8 cellular contexts compared by ENCODE assay signal in the genomic region with DNA sequence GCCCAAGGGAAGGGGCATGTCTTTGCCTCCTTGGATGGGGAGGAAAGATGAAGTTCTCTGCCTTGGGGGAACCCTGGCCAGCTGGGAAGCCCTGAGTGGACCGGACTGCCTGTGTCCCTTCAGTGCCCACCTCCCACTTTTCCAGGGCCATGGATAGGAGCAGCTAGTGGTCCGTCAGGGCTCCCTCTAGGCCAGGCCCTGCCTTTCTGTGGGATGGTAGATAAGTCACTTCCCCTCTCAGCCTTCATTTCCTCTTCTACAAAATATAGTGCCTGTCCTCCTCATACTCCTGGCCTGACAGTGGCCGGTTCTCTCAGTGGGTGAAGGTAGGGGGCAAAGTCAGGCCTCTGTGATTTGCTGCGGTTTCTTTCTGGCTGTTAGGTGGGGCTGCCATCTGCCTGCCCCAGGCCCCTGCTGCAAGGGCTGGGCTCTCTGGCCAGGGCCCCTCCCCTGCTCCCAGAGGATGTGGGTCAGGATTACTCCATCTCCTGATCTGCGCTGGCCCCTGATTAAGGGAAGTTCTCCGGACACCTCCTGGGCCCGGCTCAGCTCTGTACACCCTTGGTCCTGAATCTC. TPM values are rescaled to one million over a fixed set of nuclear protein-coding genes. Genes with fewer than 3 reads are reported as not detected.
DNase-seq lines count a peak whose midpoint lies in the region; TF ChIP-seq lines count a peak whose summit lies in the region.

No MANE protein-coding gene starts in this region.

- H3K9me3 ChIP-seq in NT2/D1 (ENCODE audit: insufficient read depth, low read length) (no peaks in the 10 kb centered on the region), breast epithelium (no peaks in the 10 kb centered on the region), transverse colon (no peaks in the 10 kb centered on the region)

- peak; percentile 24 for DNase-seq in GDM1 (lab: John Stamatoyannopoulos, UW)
- no peak for DNase-seq in NT2/D1 (ENCODE audit: low read depth, low spot score)
- DNase-seq in breast epithelium (ENCODE audit: low spot score in 2 of 2): peak in 1 of 2 donors; percentile 28
- peak; percentile 73 to 95 for DNase-seq in lower leg skin (ENCODE audit: low spot score in 2 of 2)
- peak; percentile 53 for DNase-seq in transverse colon
- DNase-seq in NCI-H2196 (lab: John Stamatoyannopoulos, UW; ENCODE audit: unreplicated experiment): no peak
- no peak for DNase-seq in DMS153 (lab: John Stamatoyannopoulos, UW)
- DNase-seq in NCI-H2227 treated with DMSO at 0.1 percent for 48 hours (lab: John Stamatoyannopoulos, UW): no peak

- H3K36me3 ChIP-seq in NT2/D1 (ENCODE audit: insufficient read depth, insufficient read length, low read length) (peaks cover 38% of the 10 kb centered on the region), breast epithelium (no peaks in the 10 kb centered on the region), transverse colon (no peaks in the 10 kb centered on the region)

- no peak for TF ChIP-seq EP300 in transverse colon (IDR thresholded peaks at IDR 0.05; ENCODE audit: low read depth)

- peak overlapping the region; percentile 94 for H3K9ac ChIP-seq in NT2/D1 (ENCODE audit: insufficient read length, low read depth)

- no peak for TF ChIP-seq POLR2A in breast epithelium (IDR thresholded peaks at IDR 0.05)
- no peak for TF ChIP-seq POLR2A in lower leg skin (IDR thresholded peaks at IDR 0.05)
- no peak for TF ChIP-seq POLR2A in transverse colon (IDR thresholded peaks at IDR 0.05)

- H3K4me1 ChIP-seq in NT2/D1 (ENCODE audit: insufficient read depth, insufficient read length) (peaks cover 13% of the 10 kb centered on the region), breast epithelium (peaks cover 0 to 6% of the 10 kb centered on the region in 2 donors), transverse colon (peaks cover 18 to 61% (median 37%) of the 10 kb centered on the region in 4 donors)

- in situ Hi-C loops in transverse colon (cut with MboI; ENCODE audit: low pct_ligation_motif_present in 1 of 4, low pct_unique_long_range_greater_than_20kb in 1 of 4, low sequenced_read_pairs in 3 of 4): loop anchor here in 1 of 4 donors (10.0 kb wide), 1 partner anchor 52 kb away; no protein-coding TSS in a partner anchor

- H3K27me3 ChIP-seq in NT2/D1 (ENCODE audit: insufficient read depth, insufficient read length) (no peaks in the 10 kb centered on the region), breast epithelium (no peaks in the 10 kb centered on the region), transverse colon (peaks cover 3% of the 10 kb centered on the region)

- H3K4me3 ChIP-seq in NT2/D1 (ENCODE audit: insufficient read length, low read depth) (peak overlapping the region; percentile 67), breast epithelium (peak overlapping the region; percentile 72 to 95 (median 91)), lower leg skin (ENCODE audit: low read depth, poor library complexity, severe bottlenecking) (peak overlapping the region; percentile 67), transverse colon (peak overlapping the region; percentile 69 to 100 (median 88))

- H3K27ac ChIP-seq in breast epithelium: peak overlapping the region; percentile 94 to 96
- peak overlapping the region; percentile 89 to 96 (median 94) for H3K27ac ChIP-seq in transverse colon

- no peak for TF ChIP-seq CTCF in breast epithelium (IDR thresholded peaks at IDR 0.05)
- TF ChIP-seq CTCF in lower leg skin (IDR thresholded peaks at IDR 0.05): no peak
- no peak for TF ChIP-seq CTCF in transverse colon (IDR thresholded peaks at IDR 0.05)

- 35 to 39% methylated on average over 7 of the region's 7 CpGs for WGBS in lower leg skin, 2 donors
- 31 to 63% methylated on average over 2 to 7 of the region's 7 CpGs for WGBS in transverse colon (ENCODE audit: low coverage in 1 of 2), 2 donors

- intact Hi-C loops in breast epithelium (cut with DNase I; ENCODE audit: low total_unique reads) (no loop called here), lower leg skin (cut with DNase I; ENCODE audit: low total_unique reads) (no loop called here), transverse colon (cut with DNase I; ENCODE audit: low total_unique reads) (loop anchor here (5.0 kb wide), 1 partner anchor 64 kb away; no protein-coding TSS in a partner anchor)

RNA-seq across cellular contexts. Expression of gene PLEKHO2, which starts 1.4 kb away (rescaled TPM):
- 10 to 100 TPM; 21.1 to 33.3 (median 26.5) TPM for total RNA-seq in breast epithelium
- total RNA-seq in lower leg skin: 10 to 100 TPM in 1 of 4 donors, 1 to 10 TPM in 3; 5.7 to 15.6 (median 7.3) TPM
- total RNA-seq in transverse colon: 10 to 100 TPM in 2 of 4 donors, 1 to 10 TPM in 2; 4.6 to 12.3 (median 9.8) TPM

RNA-seq across cellular contexts. Expression of gene PIF1, which starts 17.6 kb away (rescaled TPM):
- total RNA-seq in breast epithelium (1 to 10 TPM in 1 of 3 donors, under 1 TPM in 2; 0.44 to 1.3 (median 0.66) TPM), lower leg skin (1 to 10 TPM in 3 of 4 donors, under 1 TPM in 1; 0.25 to 2.5 (median 1.7) TPM), transverse colon (10 to 100 TPM in 1 of 4 donors, 1 to 10 TPM in 3; 1.1 to 49.8 (median 2.3) TPM)

Comparison
In these comparisons a context has a peak if more than half of its experiments do, and no peak if none do; other contexts are left out.
1. DNase-seq: peak in GDM1 (single experiment), lower leg skin (2 of 2) and transverse colon (single experiment); none in NT2/D1 (single experiment), NCI-H2196 (single experiment), DMS153 (single experiment) and NCI-H2227 treated with DMSO at 0.1 percent for 48 hours (single experiment).
2. Peak in every context shown above with its lines, with median percentiles within 50 percentile points of each other: H3K4me3 ChIP-seq.